16 cellular contexts compared by ENCODE assay signal in the genomic region with DNA sequence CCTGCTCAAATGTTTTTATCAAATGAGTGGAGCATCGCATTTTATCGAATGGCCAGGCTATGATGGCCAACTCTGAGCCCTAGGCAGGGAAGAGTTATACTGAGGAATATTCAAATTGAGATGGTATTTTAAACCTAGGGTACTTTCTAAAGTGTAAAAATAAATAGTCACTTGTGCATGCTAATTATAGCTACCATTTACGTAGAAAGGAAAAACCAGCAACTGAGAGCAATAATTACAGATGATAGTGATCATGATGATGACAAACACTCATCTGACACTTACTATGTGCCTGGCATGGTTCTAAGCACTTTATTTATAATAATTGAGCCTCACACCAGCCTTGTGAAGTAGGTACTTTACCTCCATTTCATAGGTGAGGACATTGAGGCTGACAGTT.
DNase-seq lines count a peak whose midpoint lies in the region; ATAC-seq and TF ChIP-seq lines count a peak whose summit lies in the region.
"Had no signal": no experiment of that assay in that cellular context is flagged by ENCODE, and none has a peak within 500 bp of the region (broad histone marks: within the 10 kb centered on the region; RNA-seq: fewer than 3 reads in every experiment).

No MANE protein-coding gene starts in this region.

- peak overlapping the region in 1 of 2 donors; percentile 35 for H3K4me3 Mint-ChIP-seq in stimulated activated naive B cell treated with anti-CD40 and anti-IgM and Interleukin-4, amounts not matched to agents 10 μg/mL and 1 μg/mL and 100 μg/mL, for 72 hours

- intact Hi-C loops in heart right ventricle (cut with DNase I) = loop anchor here in 2 of 10 donors (10.0 kb wide), 1 partner anchor 138 kb away; no protein-coding TSS in a partner anchor

- H3K27me3 Mint-ChIP-seq in stimulated activated naive B cell treated with anti-CD40 and anti-IgM and Interleukin-4, amounts not matched to agents 10 μg/mL and 1 μg/mL and 100 μg/mL, for 72 hours = no peaks in the 10 kb centered on the region

- TF ChIP-seq CTCF in Loucy (conservative IDR thresholded peaks at IDR 0.05; ENCODE audit: low read length) (no peak), heart right ventricle (IDR thresholded peaks at IDR 0.05) (no peak)

- H3K9me2 ChIP-seq in Loucy (replicated peaks; ENCODE audit: low read depth, low read length) = no peaks in the 10 kb centered on the region

- H3K9me3 ChIP-seq in Loucy (ENCODE audit: insufficient read depth, low read depth, low read length) (no peaks in the 10 kb centered on the region), heart right ventricle (no peaks in the 10 kb centered on the region)
- H3K9me3 ChIP-seq: SJSA1 had no signal

- H3K4me3 ChIP-seq in Loucy (ENCODE audit: low read length, poor library complexity, severe bottlenecking) (peak overlapping the region; percentile 2), heart right ventricle (no peak overlapping the region)
- H3K4me3 ChIP-seq: SJSA1 had no signal

- peak overlapping the region; percentile 94 for H3K27ac Mint-ChIP-seq in stimulated activated naive B cell treated with anti-CD40 and anti-IgM and Interleukin-4, amounts not matched to agents 10 μg/mL and 1 μg/mL and 100 μg/mL, for 72 hours

- 55 to 71% methylated on average over 3 of the region's 3 CpGs for WGBS in heart right ventricle, 2 donors

- no peaks in the 10 kb centered on the region for H3K36me3 ChIP-seq in Loucy (ENCODE audit: insufficient read depth, low read length)
- no peaks in the 10 kb centered on the region for H3K36me3 ChIP-seq in heart right ventricle
- H3K36me3 ChIP-seq: SJSA1 had no signal

- no peaks in the 10 kb centered on the region for H3K79me2 ChIP-seq in Loucy (ENCODE audit: insufficient read depth, low read length)

- no peaks in the 10 kb centered on the region for H3F3A ChIP-seq in Loucy (ENCODE audit: low read depth)

- no peaks in the 10 kb centered on the region for H4K20me1 ChIP-seq in Loucy (ENCODE audit: insufficient read depth, low read length, poor library complexity, severe bottlenecking)

- peak; percentile 84 for DNase-seq in NCI-H748 (lab: John Stamatoyannopoulos, UW; ENCODE audit: unreplicated experiment)
- no peak for DNase-seq in heart right ventricle
- DNase-seq in stimulated activated naive B cell treated with anti-CD40 and anti-IgM and Interleukin-4, amounts not matched to agents 10 μg/mL and 1 μg/mL and 100 μg/mL, for 72 hours = peak; percentile 20
- no peak for DNase-seq in globus pallidus (ENCODE audit: low spot score)
- DNase-seq in NCI-H345 (lab: John Stamatoyannopoulos, UW) = no peak
- DNase-seq in GM19240 (ENCODE audit: insufficient read length, low spot score) = no peak
- DNase-seq: DMS 273 treated with DMSO at 0.1 percent for 48 hours, NCI-H146, NCI-H2107, NCI-H226, OCI-M1, RPMI8226, SW 1271 had no signal

- peaks cover 27% of the 10 kb centered on the region for H3K4me1 ChIP-seq in Loucy (ENCODE audit: insufficient read depth, low read length, poor library complexity, severe bottlenecking)
- H3K4me1 ChIP-seq in heart right ventricle = peaks cover 0 to 28% (median 3%) of the 10 kb centered on the region in 9 donors
- H3K4me1 ChIP-seq: SJSA1 had no signal

- H3K27me3 ChIP-seq in Loucy (ENCODE audit: insufficient read depth, low read length, poor library complexity, severe bottlenecking) (no peaks in the 10 kb centered on the region), heart right ventricle (no peaks in the 10 kb centered on the region)
- H3K27me3 ChIP-seq: SJSA1 had no signal

- H3K4me1 Mint-ChIP-seq in stimulated activated naive B cell treated with anti-CD40 and anti-IgM and Interleukin-4, amounts not matched to agents 10 μg/mL and 1 μg/mL and 100 μg/mL, for 72 hours = peaks cover 54 to 77% of the 10 kb centered on the region in 2 donors

- peak overlapping the region in 1 of 10 donors; percentile 21 for H3K27ac ChIP-seq in heart right ventricle
- H3K27ac ChIP-seq: KMS-11, SJSA1 had no signal

- ATAC-seq in heart right ventricle = peak in 6 of 8 donors; percentile 61 to 89 (median 84)
- ATAC-seq in stimulated activated naive B cell treated with anti-CD40 and anti-IgM and Interleukin-4, amounts not matched to agents 10 μg/mL and 1 μg/mL and 100 μg/mL, for 72 hours (replicated peaks) = peak; percentile 81 to 89

- peak overlapping the region; percentile 26 for H3K9ac ChIP-seq in Loucy (ENCODE audit: low read depth, low read length, poor library complexity, severe bottlenecking)
- H3K9ac ChIP-seq: KMS-11 had no signal

- H3K4me2 ChIP-seq in Loucy (ENCODE audit: low read depth, low read length, poor library complexity, severe bottlenecking) = peak overlapping the region; percentile 38
- H3K4me2 ChIP-seq: KMS-11 had no signal

- H3K36me3 Mint-ChIP-seq in stimulated activated naive B cell treated with anti-CD40 and anti-IgM and Interleukin-4, amounts not matched to agents 10 μg/mL and 1 μg/mL and 100 μg/mL, for 72 hours = peaks cover 7 to 14% of the 10 kb centered on the region in 2 donors

- H3K9me3 Mint-ChIP-seq in stimulated activated naive B cell treated with anti-CD40 and anti-IgM and Interleukin-4, amounts not matched to agents 10 μg/mL and 1 μg/mL and 100 μg/mL, for 72 hours = peaks cover 7 to 9% of the 10 kb centered on the region in 2 donors

- H2AFZ ChIP-seq in Loucy (ENCODE audit: low read length) = no peak overlapping the region

Comparison
In these comparisons a context has a peak if more than half of its experiments do, and no peak if none do; other contexts are left out.
1. DNase-seq: peak in NCI-H748 (single experiment) and stimulated activated naive B cell treated with anti-CD40 and anti-IgM and Interleukin-4, amounts not matched to agents 10 μg/mL and 1 μg/mL and 100 μg/mL, for 72 hours (single experiment); none in heart right ventricle (0 of 2), globus pallidus (single experiment), NCI-H345 (single experiment) and GM19240 (single experiment).